ENCODE assay signal across 16 cellular contexts in the genomic region with DNA sequence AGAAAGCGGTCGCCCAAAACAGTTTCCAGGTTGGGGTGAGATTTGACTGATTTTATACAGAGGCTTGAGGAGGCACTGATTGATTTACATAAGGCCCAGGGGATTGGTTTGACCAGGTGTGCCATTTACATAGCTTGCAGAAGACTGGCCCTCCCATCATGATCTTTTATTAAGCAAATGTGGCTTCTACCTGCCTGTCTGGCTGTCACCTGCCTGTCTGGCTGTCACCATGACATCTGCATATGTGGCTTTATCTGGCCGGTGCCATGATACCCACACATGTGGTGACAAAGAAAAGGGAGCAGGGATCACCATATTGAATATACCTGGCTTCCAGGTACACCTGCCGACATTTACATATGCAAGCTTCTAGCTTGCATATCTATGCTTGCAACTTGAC. TPM values are rescaled to one million over a fixed set of nuclear protein-coding genes. Genes with fewer than 3 reads are reported as not detected.
DNase-seq lines count a peak whose midpoint lies in the region; ATAC-seq and TF ChIP-seq lines count a peak whose summit lies in the region.
"Had no signal": no experiment of that assay in that cellular context is flagged by ENCODE, and none has a peak within 500 bp of the region (broad histone marks: within the 10 kb centered on the region; RNA-seq: fewer than 3 reads in every experiment).

No MANE protein-coding gene starts in this region.

- no peak overlapping the region for H3K14ac ChIP-seq in H9 (ENCODE audit: insufficient read depth, low read length)

- no peak overlapping the region for H4K8ac ChIP-seq in H9 (replicated peaks; ENCODE audit: insufficient read length, low read depth, low read length)

- peak overlapping the region; percentile 83 for H3K27ac ChIP-seq in H9 (ENCODE audit: insufficient read length, low read depth, low read length)
- H3K27ac ChIP-seq in HUES6 (ENCODE audit: low read depth, low read length): peak overlapping the region; percentile 51
- H3K27ac ChIP-seq in iPS-20b (ENCODE audit: low read length): peak overlapping the region; percentile 57
- H3K27ac ChIP-seq: A549, C4-2B, HL-60 had no signal

- H3K4me1 ChIP-seq in H9 (ENCODE audit: insufficient read depth, low read length) (peaks cover 18% of the 10 kb centered on the region), HUES6 (ENCODE audit: control insufficient read depth, insufficient read depth, low read length) (peaks cover 41% of the 10 kb centered on the region), iPS-20b (ENCODE audit: insufficient read depth, low read length) (peaks cover 47% of the 10 kb centered on the region)
- H3K4me1 ChIP-seq: A549, BE2C had no signal

- no peak overlapping the region for H2BK120ac ChIP-seq in H9 (ENCODE audit: low read depth, low read length, poor library complexity, severe bottlenecking)

- DNase-seq in H9 (peak; percentile 91), WTC11 (ENCODE audit: low spot score) (peak; percentile 66), glutamatergic neuron (no peak)
- DNase-seq: BE2C; CD4-positive, alpha-beta memory T cell; DMS153; DMS79 treated with DMSO at 0.1 percent for 48 hours; EL had no signal

- no peaks in the 10 kb centered on the region for H3K23me2 ChIP-seq in H9 (ENCODE audit: insufficient read length, low read depth, low read length, poor library complexity, severe bottlenecking)

- peak; percentile 91 for ATAC-seq in WTC11
- no peak for ATAC-seq in GM21360 (IDR thresholded peaks at IDR 0.05; ENCODE audit: unreplicated experiment)
- ATAC-seq: A549, HCT116 had no signal

- H2BK5ac ChIP-seq in H9 (ENCODE audit: insufficient read length, low read length): no peak overlapping the region

- H3K4me1 Mint-ChIP-seq in H9: peaks cover 59 to 74% of the 10 kb centered on the region in 2 experiments
- peaks cover 83% of the 10 kb centered on the region for H3K4me1 Mint-ChIP-seq in WTC11
- peaks cover 4% of the 10 kb centered on the region for H3K4me1 Mint-ChIP-seq in glutamatergic neuron (ENCODE audit: low read depth, unreplicated experiment)
- H3K4me1 Mint-ChIP-seq: CD4-positive, alpha-beta memory T cell; IgD-negative memory B cell had no signal

- no peak overlapping the region for H3T11ph ChIP-seq in H9 (ENCODE audit: low read length)

- H2AFZ ChIP-seq in H9 (ENCODE audit: low read length): no peak overlapping the region

- H3K4me3 Mint-ChIP-seq in H9 (peak overlapping the region; percentile 13 to 62; a peak in 4 of 5 replicates), WTC11 (peak overlapping the region; percentile 55), glutamatergic neuron (ENCODE audit: unreplicated experiment) (no peak overlapping the region)
- H3K4me3 Mint-ChIP-seq: CD4-positive, alpha-beta memory T cell; IgD-negative memory B cell had no signal

- H3K9me3 Mint-ChIP-seq in H9: peaks cover 4 to 9% of the 10 kb centered on the region in 2 experiments; a peak in 4 of 5 replicates
- H3K9me3 Mint-ChIP-seq in WTC11: peaks cover 8% of the 10 kb centered on the region
- H3K9me3 Mint-ChIP-seq in glutamatergic neuron (ENCODE audit: unreplicated experiment): peaks cover 2% of the 10 kb centered on the region
- H3K9me3 Mint-ChIP-seq: IgD-negative memory B cell had no signal

- no peaks in the 10 kb centered on the region for H3K79me1 ChIP-seq in H9 (ENCODE audit: insufficient read depth, low read depth, low read length, poor library complexity, severe bottlenecking)

- H3K9ac ChIP-seq in H9 (ENCODE audit: extremely low read depth, insufficient read length, low read length) (no peak overlapping the region), HUES6 (ENCODE audit: low read length) (no peak overlapping the region), iPS-20b (ENCODE audit: low read depth, low read length) (no peak overlapping the region)

- no peaks in the 10 kb centered on the region for H3K27me3 ChIP-seq in H9 (ENCODE audit: insufficient read depth, low read length)
- no peaks in the 10 kb centered on the region for H3K27me3 ChIP-seq in HUES6 (ENCODE audit: control insufficient read depth, insufficient read depth, low read length)
- H3K27me3 ChIP-seq in iPS-20b (ENCODE audit: insufficient read depth, low read length): no peaks in the 10 kb centered on the region
- H3K27me3 ChIP-seq: BE2C had no signal

- H3K4me3 ChIP-seq in HUES6 (ENCODE audit: low read depth, low read length) (no peak overlapping the region), iPS-20b (ENCODE audit: low read length) (peak overlapping the region; percentile 19; the same call in 1 of the 2 replicates)
- H3K4me3 ChIP-seq: A549 had no signal

- no peak overlapping the region for H3K4ac ChIP-seq in H9 (ENCODE audit: low read depth, low read length)

- H3K56ac ChIP-seq in H9 (ENCODE audit: insufficient read length, low read depth, low read length): no peak overlapping the region

- H2BK15ac ChIP-seq in H9 (ENCODE audit: low read depth, low read length): no peak overlapping the region

- no peaks in the 10 kb centered on the region for H4K20me1 ChIP-seq in H9 (ENCODE audit: control insufficient read depth, insufficient read depth, insufficient read length)

- H3K4me2 ChIP-seq in H9 (ENCODE audit: insufficient read depth, insufficient read length, low read length): peak overlapping the region; percentile 3
- H3K4me2 ChIP-seq: A549 had no signal

- H2BK20ac ChIP-seq in H9 (ENCODE audit: low read depth, low read length, poor library complexity, severe bottlenecking): no peak overlapping the region

- H3K18ac ChIP-seq in H9 (ENCODE audit: insufficient read length, low read depth, low read length): no peak overlapping the region

- no peaks in the 10 kb centered on the region for H3K9me3 ChIP-seq in H9 (ENCODE audit: control insufficient read depth, low read depth, low read length)
- peaks cover 7% of the 10 kb centered on the region for H3K9me3 ChIP-seq in HUES6 (ENCODE audit: control insufficient read depth, insufficient read depth, low read depth, low read length)
- no peaks in the 10 kb centered on the region; the same call in 1 of the 2 replicates for H3K9me3 ChIP-seq in iPS-20b (ENCODE audit: insufficient read depth, low read depth, low read length)
- H3K9me3 ChIP-seq: A549, BE2C had no signal

- no peaks in the 10 kb centered on the region for H3K36me3 ChIP-seq in HUES6 (ENCODE audit: control insufficient read depth, insufficient read depth, low read length)
- H3K36me3 ChIP-seq in iPS-20b (ENCODE audit: insufficient read depth, low read depth, low read length): no peaks in the 10 kb centered on the region
- H3K36me3 ChIP-seq: BE2C had no signal

- H3K23ac ChIP-seq in H9 (ENCODE audit: insufficient read length, low read depth, low read length): no peak overlapping the region

- CTCF ChIA-PET in WTC11 (lab: Charles Lee): interaction anchor here (0.6 to 4.2 kb wide), 3 partner anchors 12 to 66 kb away, joined by 3 to 39 read pairs (median 4); a partner anchor contains a TSS

- TF ChIP-seq CTCF in H9 (conservative IDR thresholded peaks at IDR 0.05) (no peak), WTC11 (IDR thresholded peaks at IDR 0.05) (no peak), glutamatergic neuron (IDR thresholded peaks at IDR 0.05; ENCODE audit: partially characterized antibody, unreplicated experiment) (no peak)

- H3K27ac Mint-ChIP-seq in H9: peak overlapping the region; percentile 68 to 99 (median 99); a peak in 6 of 7 replicates
- H3K27ac Mint-ChIP-seq in WTC11: peak overlapping the region; percentile 99
- H3K27ac Mint-ChIP-seq in glutamatergic neuron (ENCODE audit: unreplicated experiment): no peak overlapping the region
- H3K27ac Mint-ChIP-seq: CD4-positive, alpha-beta memory T cell; IgD-negative memory B cell had no signal

- no peak overlapping the region for H4K5ac ChIP-seq in H9 (ENCODE audit: insufficient read length, low read depth, low read length)

- H2AK5ac ChIP-seq in H9 (ENCODE audit: insufficient read length, low read length): no peak overlapping the region

- no peaks in the 10 kb centered on the region; a peak in 2 of 7 replicates for H3K36me3 Mint-ChIP-seq in H9 (ENCODE audit: insufficient read depth in 1 of 3, low read depth in 3 of 3)
- H3K36me3 Mint-ChIP-seq in WTC11: peaks cover 4% of the 10 kb centered on the region; the same call in 1 of the 2 replicates
- no peaks in the 10 kb centered on the region for H3K36me3 Mint-ChIP-seq in glutamatergic neuron (ENCODE audit: unreplicated experiment)
- H3K36me3 Mint-ChIP-seq: CD4-positive, alpha-beta memory T cell; IgD-negative memory B cell had no signal

- H4K91ac ChIP-seq in H9 (ENCODE audit: insufficient read length, low read depth, low read length): no peak overlapping the region

- H3K79me2 ChIP-seq in H9 (ENCODE audit: insufficient read depth, low read length): no peaks in the 10 kb centered on the region

- POLR2A ChIA-PET in WTC11 (lab: Charles Lee): interaction anchor here (2.2 kb wide), 1 partner anchor 16 kb away, joined by 9 read pairs; a partner anchor contains a TSS

- H2BK12ac ChIP-seq in H9 (ENCODE audit: insufficient read length, low read depth, low read length): no peak overlapping the region

- H3K27me3 Mint-ChIP-seq in H9 (ENCODE audit: low read depth): no peaks in the 10 kb centered on the region
- no peaks in the 10 kb centered on the region for H3K27me3 Mint-ChIP-seq in WTC11 (ENCODE audit: low read depth)
- H3K27me3 Mint-ChIP-seq in glutamatergic neuron (ENCODE audit: unreplicated experiment): peaks cover 2% of the 10 kb centered on the region

- WGBS in H9 (ENCODE audit: extremely low coverage, insufficient read length, low lambda C conversion rate): no CpG with 5 or more reads among the region's 4 CpGs

TF ChIP-seq in WTC11, 78 proteins besides CTCF, POLR2A, EP300 and RAD21 (continues in another document):
- TF ChIP-seq ETV6 (CRISPR knock-in tag; IDR thresholded peaks at IDR 0.05): peak; percentile 84; the same call in 1 of the 2 replicates
- TF ChIP-seq, protein P1, sequence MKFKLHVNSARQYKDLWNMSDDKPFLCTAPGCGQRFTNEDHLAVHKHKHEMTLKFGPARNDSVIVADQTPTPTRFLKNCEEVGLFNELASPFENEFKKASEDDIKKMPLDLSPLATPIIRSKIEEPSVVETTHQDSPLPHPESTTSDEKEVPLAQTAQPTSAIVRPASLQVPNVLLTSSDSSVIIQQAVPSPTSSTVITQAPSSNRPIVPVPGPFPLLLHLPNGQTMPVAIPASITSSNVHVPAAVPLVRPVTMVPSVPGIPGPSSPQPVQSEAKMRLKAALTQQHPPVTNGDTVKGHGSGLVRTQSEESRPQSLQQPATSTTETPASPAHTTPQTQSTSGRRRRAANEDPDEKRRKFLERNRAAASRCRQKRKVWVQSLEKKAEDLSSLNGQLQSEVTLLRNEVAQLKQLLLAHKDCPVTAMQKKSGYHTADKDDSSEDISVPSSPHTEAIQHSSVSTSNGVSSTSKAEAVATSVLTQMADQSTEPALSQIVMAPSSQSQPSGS (CRISPR knock-in tag; IDR thresholded peaks at IDR 0.05; ENCODE audit: borderline replicate concordance, low read depth): no peak
- 0 out of 2 replicates have a peak, but pooled peaks have one; percentile 53 for TF ChIP-seq FOXK1 (CRISPR knock-in tag; IDR thresholded peaks at IDR 0.05)
- TF ChIP-seq, protein P2, sequence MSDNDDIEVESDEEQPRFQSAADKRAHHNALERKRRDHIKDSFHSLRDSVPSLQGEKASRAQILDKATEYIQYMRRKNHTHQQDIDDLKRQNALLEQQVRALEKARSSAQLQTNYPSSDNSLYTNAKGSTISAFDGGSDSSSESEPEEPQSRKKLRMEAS (CRISPR knock-in tag; IDR thresholded peaks at IDR 0.05): peak; percentile 39; the same call in 1 of the 2 replicates

RNA-seq across cellular contexts. Expression of a gene that starts 17.0 kb away (rescaled TPM):
- 7.5 TPM in 2 replicates for total RNA-seq in H9 (2021)
- total RNA-seq in WTC11 (2021): 17.4 to 18.3 TPM (median 18.2 TPM) in 3 replicates
- total RNA-seq in glutamatergic neuron (ENCODE audit: unreplicated experiment): 1.3 TPM
